ENCODE assay signal across 8 cellular contexts in the genomic region with DNA sequence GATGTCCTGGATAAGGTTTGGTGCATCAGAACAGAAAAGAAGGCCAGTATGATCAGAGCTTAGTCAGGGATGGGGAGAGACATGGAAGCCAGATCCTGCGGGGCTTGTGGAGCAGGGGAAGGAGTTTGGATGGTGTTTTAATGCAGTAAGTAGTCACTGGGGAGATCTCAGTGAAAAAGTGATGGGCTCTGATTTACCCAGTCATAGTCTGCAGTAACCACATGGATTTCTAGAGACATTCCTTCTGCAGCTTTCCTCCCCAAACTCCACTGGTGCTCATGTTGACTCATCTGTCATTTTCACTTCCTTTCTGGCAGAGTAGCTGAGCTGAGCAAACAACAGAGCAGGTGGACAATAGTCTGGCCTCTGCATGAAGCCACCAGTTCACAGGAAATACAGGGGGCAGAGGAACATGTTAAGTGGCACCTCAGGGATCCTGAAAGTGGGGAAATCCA.
A peak's percentile ranks its signal among the peaks of the same experiment; 100 is the strongest.
DNase-seq lines count a peak whose midpoint lies in the region; ATAC-seq and TF ChIP-seq lines count a peak whose summit lies in the region.

No MANE protein-coding gene starts in this region.

- H3K9me3 Mint-ChIP-seq in Calu3 (ENCODE audit: low read depth, unreplicated experiment) = no peaks in the 10 kb centered on the region

- CTCF ChIA-PET in Calu3 (lab: Charles Lee) = interaction anchor here (0.6 to 1.7 kb wide), 3 partner anchors 40 to 178 kb away, joined by 3 to 14 read pairs (median 3); no protein-coding TSS in a partner anchor

- H3K4me3 Mint-ChIP-seq in Calu3 (ENCODE audit: low read depth, unreplicated experiment) = no peak overlapping the region

- intact Hi-C loops in Calu3 (cut with micrococcal nuclease; ENCODE audit: unreplicated experiment) = loop anchor here (5.0 kb wide), 1 partner anchor 178 kb away; no protein-coding TSS in a partner anchor

- peaks cover 17% of the 10 kb centered on the region for H3K4me1 Mint-ChIP-seq in Calu3 (ENCODE audit: low read depth, unreplicated experiment)

- H3K36me3 Mint-ChIP-seq in Calu3 (ENCODE audit: insufficient read depth, unreplicated experiment) = peaks cover 30% of the 10 kb centered on the region

- H3K27ac ChIP-seq in VCaP = peak overlapping the region; percentile 98

- no peak for TF ChIP-seq CTCF in Calu3 (IDR thresholded peaks at IDR 0.05; ENCODE audit: unreplicated experiment)
- TF ChIP-seq CTCF in LNCaP clone FGC (IDR thresholded peaks at IDR 0.05; ENCODE audit: control insufficient read depth, extremely low read depth, insufficient read depth) = no peak
- no peak for TF ChIP-seq CTCF in VCaP (conservative IDR thresholded peaks at IDR 0.05)

- no TSS peak for BruUV-seq in Calu3 (replicated peaks; lab: Mats Ljungman, UMichigan)

- peak overlapping the region; percentile 53 for H3K27ac Mint-ChIP-seq in Calu3 (ENCODE audit: unreplicated experiment)

- no peaks in the 10 kb centered on the region for H3K27me3 Mint-ChIP-seq in Calu3 (ENCODE audit: unreplicated experiment)

- ATAC-seq in GM21367 (IDR thresholded peaks at IDR 0.05; ENCODE audit: unreplicated experiment) (peak; percentile 65), left lobe of liver (peak; percentile 77)

- DNase-seq in Calu3 (peak; percentile 57), LNCaP clone FGC (ENCODE audit: low read depth) (peak; percentile 65), left lobe of liver (ENCODE audit: low spot score) (no peak), ureter (ENCODE audit: low spot score) (no peak), putamen (ENCODE audit: low spot score) (no peak), hypothalamus (lab: John Stamatoyannopoulos, UW) (no peak)

- no peak overlapping the region for H3K4me3 ChIP-seq in LNCaP clone FGC (ENCODE audit: low read depth, low read length)

Comparison
In these comparisons a context has a peak if more than half of its experiments do, and no peak if none do; other contexts are left out.
1. DNase-seq: peak in Calu3 (single experiment) and LNCaP clone FGC (single experiment); none in left lobe of liver (single experiment), ureter (single experiment), putamen (single experiment) and hypothalamus (0 of 51).